Comparison of ENCODE assay signal across 11 cellular contexts in genomic region chr1:25802915-25803314, GRCh38. TPM values are rescaled to one million over a fixed set of nuclear protein-coding genes. Genes with fewer than 3 reads are reported as not detected.
DNase-seq lines count a peak whose midpoint lies in the region; ATAC-seq and TF ChIP-seq lines count a peak whose summit lies in the region.
"Had no signal": no experiment of that assay in that cellular context is flagged by ENCODE, and none has a peak within 500 bp of the region (broad histone marks: within the 10 kb centered on the region; RNA-seq: fewer than 3 reads in every experiment).

No MANE protein-coding gene starts in this region.

- intact Hi-C loops in IMR-90 (cut with micrococcal nuclease) (no loop called here), mammary epithelial cell (cut with micrococcal nuclease) (no loop called here), prostate gland (cut with DNase I) (loop anchor here (5.0 to 10.0 kb wide), 2 partner anchors 194 to 398 kb away; partner anchors contain the start of gene PAFAH2)

- no peak for TF ChIP-seq RAD21 in IMR-90 (IDR thresholded peaks at IDR 0.05; ENCODE audit: low read length)

- no peak overlapping the region for H2AFZ ChIP-seq in IMR-90 (replicated peaks; ENCODE audit: low read length, poor library complexity)
- no peak overlapping the region for H2AFZ ChIP-seq in mammary epithelial cell (ENCODE audit: low read depth, low read length)

- peaks cover 14% of the 10 kb centered on the region for H4K20me1 ChIP-seq in IMR-90 (ENCODE audit: insufficient read depth, low read length)
- H4K20me1 ChIP-seq in mammary epithelial cell (ENCODE audit: insufficient read depth, low read length): no peaks in the 10 kb centered on the region

- peak overlapping the region; percentile 71 for H2AK9ac ChIP-seq in IMR-90 (replicated peaks; ENCODE audit: low read depth, low read length, poor library complexity)

- peaks cover 10% of the 10 kb centered on the region for H3K27me3 Mint-ChIP-seq in CD4-positive, CD25-positive, alpha-beta regulatory T cell

- H3K18ac ChIP-seq in IMR-90 (ENCODE audit: low read depth, low read length): no peak overlapping the region

- no peak overlapping the region for H2BK20ac ChIP-seq in IMR-90 (ENCODE audit: low read depth, low read length)

- POLR2A ChIA-PET in IMR-90 (lab: Charles Lee; ENCODE audit: unreplicated experiment): no interaction called here

- peak overlapping the region; percentile 37 to 84 (median 68) for H3K4me3 Mint-ChIP-seq in CD4-positive, CD25-positive, alpha-beta regulatory T cell

- WGBS in IMR-90 (ENCODE audit: extremely low coverage in 2 of 2, insufficient read length in 1 of 2), 2 experiments: 67% methylated on average over 3 of the region's 6 CpGs; no CpG with 5 or more reads in 1 of the 2 experiments
- WGBS in mammary epithelial cell (ENCODE audit: low coverage, missing lambda C conversion rate): 97% methylated on average over 6 of the region's 6 CpGs
- 45% methylated on average over 6 of the region's 6 CpGs for WGBS in prostate gland

- H3K79me2 ChIP-seq in mammary epithelial cell (ENCODE audit: insufficient read depth, low read length): peaks cover 2% of the 10 kb centered on the region

- CTCF ChIA-PET in IMR-90 (lab: Yijun Ruan, JAX): interaction anchor here (0.9 to 1.5 kb wide), 2 partner anchors 184 to 194 kb away, joined by 3 to 4 read pairs; no protein-coding TSS in a partner anchor
- CTCF ChIA-PET in mammary epithelial cell (lab: Charles Lee; ENCODE audit: low non-redundant PET): no interaction called here

- no peaks in the 10 kb centered on the region for H3K9me3 Mint-ChIP-seq in CD4-positive, CD25-positive, alpha-beta regulatory T cell

- H4K5ac ChIP-seq in IMR-90 (ENCODE audit: low read depth, low read length): no peak overlapping the region

- H3K4ac ChIP-seq in IMR-90 (ENCODE audit: low read depth, low read length): no peak overlapping the region

- peak; percentile 38 for TF ChIP-seq CTCF in GM12864 (IDR thresholded peaks at IDR 0.05; ENCODE audit: low read depth, low read length, missing control alignments)
- TF ChIP-seq CTCF in IMR-90 (conservative IDR thresholded peaks at IDR 0.05; ENCODE audit: low read depth, low read length): no peak
- TF ChIP-seq CTCF in mammary epithelial cell (conservative IDR thresholded peaks at IDR 0.05 in 1 of 2, IDR thresholded peaks at IDR 0.05 in 1 of 2; ENCODE audit: extremely low read depth in 1 of 2, insufficient read depth in 1 of 2, low read depth in 1 of 2, low read length in 2 of 2): no peak
- TF ChIP-seq CTCF in prostate gland (IDR thresholded peaks at IDR 0.05): no peak

- no peak for TF ChIP-seq POLR2A in IMR-90 (IDR thresholded peaks at IDR 0.05; ENCODE audit: low read depth, low read length)
- no peak for TF ChIP-seq POLR2A in prostate gland (IDR thresholded peaks at IDR 0.05)

- no peak overlapping the region for H3K4me3 ChIP-seq in CD4-positive, CD25-positive, alpha-beta regulatory T cell (ENCODE audit: low read depth, low read length)
- H3K4me3 ChIP-seq in GM12864 (ENCODE audit: low read depth, low read length) (no peak overlapping the region), IMR-90 (ENCODE audit: insufficient read depth, low read depth, low read length) (no peak overlapping the region), mammary epithelial cell (replicated peaks in 1 of 3; ENCODE audit: insufficient read depth in 1 of 3, low read depth in 2 of 3, low read length in 3 of 3) (no peak overlapping the region), prostate gland (no peak overlapping the region)
- H3K4me3 ChIP-seq: ovary had no signal

- no peak overlapping the region for H2BK5ac ChIP-seq in IMR-90 (ENCODE audit: low read depth, low read length, poor library complexity, severe bottlenecking)

- no peak overlapping the region for H3K27ac ChIP-seq in CD4-positive, CD25-positive, alpha-beta regulatory T cell (ENCODE audit: insufficient read depth, low read length, poor library complexity, severe bottlenecking)
- H3K27ac ChIP-seq in IMR-90 (ENCODE audit: insufficient read depth, low read length): no peak overlapping the region
- no peak overlapping the region for H3K27ac ChIP-seq in mammary epithelial cell (ENCODE audit: insufficient read depth, low read depth, low read length)
- H3K27ac ChIP-seq in prostate gland: peak overlapping the region in 1 of 2 donors; percentile 26
- H3K27ac ChIP-seq: epithelial cell of prostate, ovary had no signal

- H2BK15ac ChIP-seq in IMR-90 (ENCODE audit: low read depth, low read length): no peak overlapping the region

- H3K79me1 ChIP-seq in IMR-90 (ENCODE audit: low read depth in 1 of 2, low read length in 2 of 2): peaks cover 28 to 43% of the 10 kb centered on the region in 2 experiments

- no peak overlapping the region for H3K9ac ChIP-seq in IMR-90 (ENCODE audit: low read depth, low read length)
- no peak overlapping the region for H3K9ac ChIP-seq in mammary epithelial cell (ENCODE audit: insufficient read depth, low read length)

- peaks cover 4% of the 10 kb centered on the region for H3K36me3 ChIP-seq in CD4-positive, CD25-positive, alpha-beta regulatory T cell (ENCODE audit: control insufficient read depth, insufficient read depth, low read length)
- H3K36me3 ChIP-seq in IMR-90 (ENCODE audit: control insufficient read depth, insufficient read depth, low read length) (peaks cover 21% of the 10 kb centered on the region; the same call in 1 of the 2 replicates), mammary epithelial cell (ENCODE audit: insufficient read depth, low read length) (no peaks in the 10 kb centered on the region), prostate gland (no peaks in the 10 kb centered on the region)
- H3K36me3 ChIP-seq: ovary had no signal

- no peaks in the 10 kb centered on the region for H3K9me3 ChIP-seq in CD4-positive, CD25-positive, alpha-beta regulatory T cell (ENCODE audit: control insufficient read depth in 2 of 2, low read length in 2 of 2)
- no peaks in the 10 kb centered on the region for H3K9me3 ChIP-seq in IMR-90 (ENCODE audit: control insufficient read depth, insufficient read depth, low read length)
- H3K9me3 ChIP-seq in mammary epithelial cell (replicated peaks; ENCODE audit: insufficient read depth, low read length): no peaks in the 10 kb centered on the region
- H3K9me3 ChIP-seq in prostate gland: no peaks in the 10 kb centered on the region
- H3K9me3 ChIP-seq: ovary had no signal

- peak; percentile 24 to 30 for ATAC-seq in CD4-positive, CD25-positive, alpha-beta regulatory T cell (ENCODE audit: low read depth in 2 of 2)
- ATAC-seq in IMR-90 (ENCODE audit: low read depth) (no peak), GM21526 (IDR thresholded peaks at IDR 0.05; ENCODE audit: low FRiP score, unreplicated experiment) (no peak)

- peaks cover 29% of the 10 kb centered on the region for H3K4me1 ChIP-seq in CD4-positive, CD25-positive, alpha-beta regulatory T cell (ENCODE audit: control insufficient read depth, insufficient read depth, low read length, poor library complexity, severe bottlenecking)
- H3K4me1 ChIP-seq in IMR-90 (ENCODE audit: control insufficient read depth, insufficient read depth, low read length) (peaks cover 15% of the 10 kb centered on the region), mammary epithelial cell (ENCODE audit: insufficient read depth, low read length) (peaks cover 11% of the 10 kb centered on the region), prostate gland (replicated peaks) (peaks cover 26% of the 10 kb centered on the region)

- peaks cover 0 to 63% (median 22%) of the 10 kb centered on the region in 4 donors for H3K4me1 Mint-ChIP-seq in CD4-positive, CD25-positive, alpha-beta regulatory T cell

- H4K8ac ChIP-seq in IMR-90 (ENCODE audit: low read depth in 2 of 2, low read length in 2 of 2): no peak overlapping the region

- no peak overlapping the region for H2BK120ac ChIP-seq in IMR-90 (ENCODE audit: low read depth, low read length)

- H2AK5ac ChIP-seq in IMR-90 (ENCODE audit: low read depth, low read length): no peak overlapping the region

- no peak overlapping the region for H3K56ac ChIP-seq in IMR-90 (ENCODE audit: extremely low read depth, insufficient read depth, low read length)

- no TSS peak for BruUV-seq in IMR-90 (replicated peaks; lab: Mats Ljungman, UMichigan)
- BruUV-seq in mammary epithelial cell (replicated peaks; lab: Mats Ljungman, UMichigan): TSS peak; percentile 34

- in situ Hi-C loops in IMR-90 (cut with MboI; ENCODE audit: low sequenced_read_pairs): loop anchor here (25.0 kb wide), 2 partner anchors 391 to 566 kb away; partner anchors contain the start of genes RHCE, RSRP1 and SYF2
- in situ Hi-C loops in mammary epithelial cell (cut with MboI; ENCODE audit: low sequenced_read_pairs in 2 of 2): loop anchor here in 1 of 2 donors (25.0 kb wide), 1 partner anchor 566 kb away; the partner anchor contains the start of genes RSRP1 and SYF2

- no peak overlapping the region for H4K91ac ChIP-seq in IMR-90 (ENCODE audit: insufficient read depth, low read depth, low read length)

- peak in 1 of 3 donors; percentile 31 for DNase-seq in CD4-positive, CD25-positive, alpha-beta regulatory T cell
- DNase-seq in GM12864 (ENCODE audit: low read depth): peak; percentile 29
- DNase-seq in IMR-90: no peak
- no peak for DNase-seq in mammary epithelial cell
- no peak for DNase-seq in NCI-H2029 (lab: John Stamatoyannopoulos, UW)
- no peak for DNase-seq in prostate gland (ENCODE audit: low spot score)
- no peak for DNase-seq in NCI-H187 treated with DMSO at 0.1 percent for 48 hours (lab: John Stamatoyannopoulos, UW)
- DNase-seq: NCI-H2107, ovary had no signal

- H3K4me2 ChIP-seq in IMR-90 (ENCODE audit: low read depth, low read length) (no peak overlapping the region; the same call in 1 of the 2 replicates), mammary epithelial cell (ENCODE audit: insufficient read depth, low read depth, low read length) (no peak overlapping the region)

- no peak overlapping the region for H3K14ac ChIP-seq in IMR-90 (replicated peaks; ENCODE audit: low read depth, low read length)

- H3K9me1 ChIP-seq in IMR-90 (ENCODE audit: insufficient read depth, low read length): peaks cover 9% of the 10 kb centered on the region

- H3K27me3 ChIP-seq in CD4-positive, CD25-positive, alpha-beta regulatory T cell (ENCODE audit: control insufficient read depth, insufficient read depth, low read length): no peaks in the 10 kb centered on the region
- H3K27me3 ChIP-seq in IMR-90 (ENCODE audit: control insufficient read depth, insufficient read depth, low read length) (no peaks in the 10 kb centered on the region), mammary epithelial cell (ENCODE audit: insufficient read depth, low read length) (no peaks in the 10 kb centered on the region), prostate gland (replicated peaks; ENCODE audit: insufficient read depth) (no peaks in the 10 kb centered on the region)
- H3K27me3 ChIP-seq: ovary had no signal

- dilution Hi-C loops in IMR-90 (cut with HindIII; ENCODE audit: low sequenced_read_pairs, unreplicated experiment): no loop called here
- dilution Hi-C loops in mammary epithelial cell (cut with HindIII; ENCODE audit: low sequenced_read_pairs): loop anchor here (5.0 kb wide), 1 partner anchor 36 kb away; no protein-coding TSS in a partner anchor

- H3K23ac ChIP-seq in IMR-90 (ENCODE audit: low read depth, low read length): 0 out of 2 replicates have a peak overlapping the region, but pooled peaks have one; percentile 4

- H3K27ac Mint-ChIP-seq in CD4-positive, CD25-positive, alpha-beta regulatory T cell: no peak overlapping the region

- H3K36me3 Mint-ChIP-seq in CD4-positive, CD25-positive, alpha-beta regulatory T cell: peaks cover 20% of the 10 kb centered on the region

RNA-seq across cellular contexts. Expression of gene SELENON, which starts 2.9 kb away (rescaled TPM):
- total RNA-seq in CD4-positive, CD25-positive, alpha-beta regulatory T cell: 19.2 TPM
- 1 to 10 TPM; 1.2 to 2.7 (median 2.0) TPM for polyA plus RNA-seq in CD4-positive, CD25-positive, alpha-beta regulatory T cell
- total RNA-seq in IMR-90 (2012; rRNA removed) (9.1 and 10.0 TPM in 2 replicates), mammary epithelial cell (10 to 100 TPM; 14.3 to 53.9 TPM), prostate gland (10 to 100 TPM; 89.7 to 90.0 TPM)
- polyA plus RNA-seq in IMR-90 (2012; rRNA removed) (86.4 and 114 TPM in 2 replicates), mammary epithelial cell (41.7 TPM)
- polyA plus RNA-seq in IMR-90 (2012; cell fraction: cytosol; rRNA removed): 67.8 and 132 TPM in 2 replicates
- polyA plus RNA-seq in IMR-90 (2012; cell fraction: nucleus; rRNA removed; ENCODE audit: low replicate concordance): 82.8 and 113 TPM in 2 replicates
- polyA minus RNA-seq in mammary epithelial cell: 70.3 TPM

RNA-seq across cellular contexts. Expression of gene MTFR1L, which starts 16.8 kb away (rescaled TPM):
- 32.9 TPM for total RNA-seq in CD4-positive, CD25-positive, alpha-beta regulatory T cell
- 10 to 100 TPM; 29.7 to 56.1 (median 32.4) TPM for polyA plus RNA-seq in CD4-positive, CD25-positive, alpha-beta regulatory T cell
- 57.2 and 69.7 TPM in 2 replicates for total RNA-seq in IMR-90 (2012; rRNA removed)
- polyA plus RNA-seq in IMR-90 (2012; rRNA removed): 69.1 and 80.0 TPM in 2 replicates
- 89.0 and 279 TPM in 2 replicates for polyA plus RNA-seq in IMR-90 (2012; cell fraction: cytosol; rRNA removed)
- 122 and 153 TPM in 2 replicates for polyA plus RNA-seq in IMR-90 (2012; cell fraction: nucleus; rRNA removed; ENCODE audit: low replicate concordance)
- total RNA-seq in mammary epithelial cell: 10 to 100 TPM; 31.2 to 39.0 TPM
- 27.1 TPM for polyA plus RNA-seq in mammary epithelial cell
- 44.1 TPM for polyA minus RNA-seq in mammary epithelial cell
- total RNA-seq in prostate gland: 100 to 1,000 TPM in 1 of 2 donors, 10 to 100 TPM in 1; 82.2 to 112 TPM

RNA-seq across cellular contexts. Expression of gene AUNIP, which starts 56.3 kb away (rescaled TPM):
- total RNA-seq in CD4-positive, CD25-positive, alpha-beta regulatory T cell: not detected
- polyA plus RNA-seq in CD4-positive, CD25-positive, alpha-beta regulatory T cell: under 1 TPM in 3 of 4 donors, not detected in 1; 0.15 to 0.26 (median 0.20) TPM
- total RNA-seq in IMR-90 (2012; rRNA removed) (3.9 and 5.0 TPM in 2 replicates), mammary epithelial cell (1 to 10 TPM; 5.7 to 9.3 TPM), prostate gland (1 to 10 TPM in 1 of 2 donors, under 1 TPM in 1; 0.32 to 4.3 TPM)
- polyA plus RNA-seq in IMR-90 (2012; rRNA removed) (2.2 and 2.4 TPM in 2 replicates), mammary epithelial cell (9.9 TPM)
- polyA plus RNA-seq in IMR-90 (2012; cell fraction: cytosol; rRNA removed): 0.52 and 0.65 TPM in 2 replicates
- polyA plus RNA-seq in IMR-90 (2012; cell fraction: nucleus; rRNA removed; ENCODE audit: low replicate concordance): 0.39 and 0.96 TPM in 2 replicates
- polyA minus RNA-seq in mammary epithelial cell: 10.2 TPM

Comparison
In these comparisons a context has a peak if more than half of its experiments do, and no peak if none do; other contexts are left out.
1. ATAC-seq: peak in CD4-positive, CD25-positive, alpha-beta regulatory T cell (2 of 2); none in IMR-90 (single experiment) and GM21526 (single experiment).